In genomic region chr7:67371429-67372305, GRCh38 we compare ENCODE assay signal across 7 cellular contexts.
DNase-seq lines count a peak whose midpoint lies in the region; ATAC-seq and TF ChIP-seq lines count a peak whose summit lies in the region.

No MANE protein-coding gene starts in this region.

- no peak for TF ChIP-seq POLR2A in NB4 (IDR thresholded peaks at IDR 0.05; ENCODE audit: extremely low read depth, insufficient read length)

- peaks cover 0 to 49% (median 15%) of the 10 kb centered on the region in 7 donors for H3K27me3 ChIP-seq in heart right ventricle

- TF ChIP-seq CTCF in GM12875 (IDR thresholded peaks at IDR 0.05; ENCODE audit: borderline replicate concordance, insufficient read depth, low read depth, low read length) (peak; percentile 71), HFF-Myc (IDR thresholded peaks at IDR 0.05; ENCODE audit: low read depth, low read length, missing control alignments) (peak; percentile 74), NB4 (IDR thresholded peaks at IDR 0.05; ENCODE audit: low read depth, low read length) (peak; percentile 78), heart right ventricle (IDR thresholded peaks at IDR 0.05) (peak; percentile 51 to 86 (median 83))

- 35 to 38% methylated on average over 18 of the region's 18 CpGs for WGBS in heart right ventricle, 2 donors

- no peaks in the 10 kb centered on the region for H3K4me1 ChIP-seq in heart right ventricle

- H3K27ac ChIP-seq in heart right ventricle: no peak overlapping the region

- H3K36me3 ChIP-seq in heart right ventricle: no peaks in the 10 kb centered on the region

- intact Hi-C loops in heart right ventricle (cut with DNase I): loop anchor here in 1 of 10 donors (10.0 kb wide), 1 partner anchor 253 kb away; no protein-coding TSS in a partner anchor

- ATAC-seq in heart right ventricle: peak; percentile 65 to 94 (median 90)

- H3K9me3 ChIP-seq in heart right ventricle: peaks cover 0 to 23% (median 7%) of the 10 kb centered on the region in 11 donors

- DNase-seq in HFF-Myc (ENCODE audit: extremely low read depth, low read depth): peak; percentile 38
- peak; percentile 80 for DNase-seq in NB4 (ENCODE audit: low read depth)
- DNase-seq in SKM-1 (lab: John Stamatoyannopoulos, UW; ENCODE audit: unreplicated experiment): peak; percentile 46
- peak; percentile 14 for DNase-seq in activated naive CD8-positive, alpha-beta T cell treated with anti-CD3 and anti-CD28 coated beads, Interleukin-2, amount 50 U/mL, for 16 hours (ENCODE audit: low read depth, low spot score)
- peak; percentile 25 to 56 for DNase-seq in heart right ventricle
- DNase-seq in retina: peak; percentile 87

- H3K4me3 ChIP-seq in GM12875 (ENCODE audit: low read depth, low read length): no peak overlapping the region
- no peak overlapping the region for H3K4me3 ChIP-seq in HFF-Myc (replicated peaks; ENCODE audit: low read depth, low read length)
- no peak overlapping the region for H3K4me3 ChIP-seq in NB4 (ENCODE audit: low read depth, low read length)
- H3K4me3 ChIP-seq in heart right ventricle: no peak overlapping the region

Comparison
In these comparisons a context has a peak if more than half of its experiments do, and no peak if none do; other contexts are left out.
1. DNase-seq: peak in every context shown above with its lines; median percentile 87 in retina; 80 in NB4; 46 in SKM-1; 40 in heart right ventricle; 38 in HFF-Myc; 14 in activated naive CD8-positive, alpha-beta T cell treated with anti-CD3 and anti-CD28 coated beads, Interleukin-2, amount 50 U/mL, for 16 hours.